Comparison of ENCODE assay signal across 24 cellular contexts in the genomic region with DNA sequence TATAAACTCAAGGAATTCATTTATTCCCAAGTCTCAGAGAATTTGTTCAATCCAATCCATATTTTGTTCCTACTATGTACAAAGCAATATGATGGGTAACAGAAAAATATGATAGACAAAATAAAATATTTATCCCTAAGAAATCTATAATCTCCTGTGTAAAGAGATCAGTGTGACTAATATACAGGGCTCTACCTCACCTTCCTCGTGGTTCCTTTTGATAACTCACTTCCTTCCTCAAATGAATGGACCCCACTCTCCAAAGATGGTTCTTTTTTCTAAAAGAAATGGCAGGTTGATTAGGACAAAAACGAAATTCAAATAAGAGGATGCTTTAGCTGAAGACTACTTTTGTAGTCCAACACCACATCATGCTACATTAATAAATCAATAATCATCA.
"Had no signal": no experiment of that assay in that cellular context is flagged by ENCODE, and none has a peak within 500 bp of the region (broad histone marks: within the 10 kb centered on the region; RNA-seq: fewer than 3 reads in every experiment).

No MANE protein-coding gene starts in this region.

- H3K4me1 Mint-ChIP-seq: natural killer cell had no signal

- H3K27me3 Mint-ChIP-seq: memory B cell had no signal

- H3K9me3 Mint-ChIP-seq: memory B cell, mesothelial cell of epicardium, natural killer cell, neural crest cell had no signal

- H3K36me3 Mint-ChIP-seq: memory B cell, natural killer cell had no signal

- H3K4me3 Mint-ChIP-seq: memory B cell, mesothelial cell of epicardium, natural killer cell, neural crest cell had no signal

- FAIRE-seq: endometrium, kidney, small intestine, urothelium cell line had no signal

- H3K27ac ChIP-seq: epithelial cell of prostate, esophagus muscularis mucosa, gastroesophageal sphincter, left ventricle myocardium inferior, lower lobe of right lung, ovary had no signal

- H3K9me3 ChIP-seq: esophagus muscularis mucosa, gastroesophageal sphincter, left ventricle myocardium inferior, lower lobe of right lung, ovary had no signal

- H3K4me3 ChIP-seq: esophagus muscularis mucosa, gastroesophageal sphincter, left ventricle myocardium inferior, lower lobe of right lung, ovary had no signal

- ATAC-seq: gastroesophageal sphincter, left cardiac atrium, lower lobe of right lung, natural killer cell, right cardiac atrium had no signal

- H3K36me3 ChIP-seq: esophagus muscularis mucosa, gastroesophageal sphincter, left ventricle myocardium inferior, lower lobe of right lung, ovary had no signal

- H3K27me3 ChIP-seq: esophagus muscularis mucosa, ovary had no signal

- H3K27ac Mint-ChIP-seq: memory B cell, mesothelial cell of epicardium, natural killer cell had no signal

- DNase-seq: cortex of kidney; effector memory CD4-positive, alpha-beta T cell; foreskin fibroblast; glutamatergic neuron; kidney; left cardiac atrium; left ventricle myocardium inferior; lower lobe of right lung; natural killer cell; nucleus accumbens; ovary; right cardiac atrium; small intestine; stimulated activated CD4-positive, alpha-beta T cell treated with anti-CD3 and anti-CD28 coated beads, Interleukin-2, amount 100 ng/mL, for 48 hours; stimulated activated naive CD4-positive, alpha-beta T cell treated with Interleukin-2 at 50 U/mL for 16 hours; trophoblast cell had no signal

- H3K4me1 ChIP-seq: esophagus muscularis mucosa, gastroesophageal sphincter, left ventricle myocardium inferior, lower lobe of right lung had no signal
